ENCODE assay signal across 9 cellular contexts in the genomic region with DNA sequence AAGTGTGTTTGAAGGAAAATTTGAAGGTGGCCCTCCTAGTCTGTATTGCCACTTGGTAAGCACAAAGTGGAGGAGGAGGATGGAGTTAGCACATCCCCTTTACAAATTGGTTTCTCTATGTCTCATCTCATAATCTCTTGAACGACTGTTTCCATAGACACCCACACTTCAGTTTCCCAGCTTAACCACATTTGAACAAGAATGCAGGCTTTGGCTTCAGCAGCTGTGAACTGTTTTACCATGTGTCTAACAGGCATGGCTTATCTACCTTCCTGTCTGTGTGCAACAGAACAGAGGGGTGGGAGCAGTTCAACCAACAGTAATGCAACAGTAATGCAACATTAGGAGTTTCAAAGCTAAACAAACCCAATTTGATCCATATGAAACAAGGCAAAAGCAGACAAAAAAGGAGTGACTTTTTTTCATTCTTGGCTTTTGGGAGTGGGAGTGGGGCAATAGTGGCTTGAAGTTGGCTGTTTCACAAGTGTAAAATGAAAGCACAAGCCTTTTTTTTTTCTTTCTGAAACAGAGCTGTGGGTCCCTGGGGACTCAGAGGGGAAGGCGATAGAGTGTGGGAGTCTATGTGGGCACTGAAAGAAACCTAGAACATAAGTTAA.
DNase-seq lines count a peak whose midpoint lies in the region; ATAC-seq and TF ChIP-seq lines count a peak whose summit lies in the region.
"Had no signal": no experiment of that assay in that cellular context is flagged by ENCODE, and none has a peak within 500 bp of the region (broad histone marks: within the 10 kb centered on the region; RNA-seq: fewer than 3 reads in every experiment).

No MANE protein-coding gene starts in this region.

- CTCF ChIA-PET in SK-N-SH (lab: Yijun Ruan, JAX): interaction anchor here (0.9 kb wide), 1 partner anchor 11 kb away, joined by 3 read pairs; no protein-coding TSS in a partner anchor

- H3K9me2 ChIP-seq in SK-N-SH: no peaks in the 10 kb centered on the region

- peaks cover 7% of the 10 kb centered on the region for H3K36me3 Mint-ChIP-seq in natural killer cell

- TF ChIP-seq EP300 in SK-N-SH (IDR thresholded peaks at IDR 0.05; ENCODE audit: borderline replicate concordance in 1 of 2, low read depth in 1 of 2, low read length in 1 of 2): no peak
- TF ChIP-seq EP300 in upper lobe of left lung (IDR thresholded peaks at IDR 0.05): no peak

- intact Hi-C loops in Right ventricle myocardium superior (cut with DNase I) (no loop called here), Right ventricle myocardium inferior (cut with DNase I) (no loop called here), natural killer cell (cut with micrococcal nuclease) (loop anchor here (1.0 to 10.0 kb wide), 5 partner anchors 97 to 607 kb away; a partner anchor contains a TSS)

- H3K27ac Mint-ChIP-seq in natural killer cell: peak overlapping the region; percentile 89 to 92

- ATAC-seq in Right ventricle myocardium superior (ENCODE audit: poor library complexity): no peak
- no peak for ATAC-seq in Right ventricle myocardium inferior
- peak; percentile 93 for ATAC-seq in HG03175 (IDR thresholded peaks at IDR 0.05; ENCODE audit: unreplicated experiment)
- ATAC-seq in natural killer cell: peak; percentile 86 to 95 (median 95)
- no peak for ATAC-seq in upper lobe of left lung (ENCODE audit: low FRiP score in 2 of 2)

- peak overlapping the region; percentile 84 for H3K4me3 Mint-ChIP-seq in natural killer cell

- WGBS in SK-N-SH (ENCODE audit: low lambda C conversion rate): 3% methylated on average over 2 of the region's 2 CpGs
- WGBS in upper lobe of left lung, 2 donors: 23 to 44% methylated on average over 2 of the region's 2 CpGs

- H3K4me3 ChIP-seq in SK-N-SH (ENCODE audit: low read depth in 2 of 2, low read length in 1 of 2) (no peak overlapping the region), upper lobe of left lung (no peak overlapping the region)

- TF ChIP-seq CTCF in natural killer cell (IDR thresholded peaks at IDR 0.05) (no peak), SK-N-SH (IDR thresholded peaks at IDR 0.05) (no peak), upper lobe of left lung (IDR thresholded peaks at IDR 0.05) (no peak)

- H3F3A ChIP-seq in SK-N-SH (replicated peaks; ENCODE audit: insufficient read depth): no peaks in the 10 kb centered on the region

- peaks cover 56 to 63% of the 10 kb centered on the region in 2 donors for H3K4me1 Mint-ChIP-seq in natural killer cell

- H3K9ac ChIP-seq in SK-N-SH: no peak overlapping the region

- H3K4me2 ChIP-seq in SK-N-SH: no peak overlapping the region

- H3K36me3 ChIP-seq in SK-N-SH (replicated peaks in 1 of 2; ENCODE audit: control insufficient read depth in 1 of 2, insufficient read depth in 2 of 2, low read length in 1 of 2) (no peaks in the 10 kb centered on the region), upper lobe of left lung (no peaks in the 10 kb centered on the region)

- H4K20me1 ChIP-seq in SK-N-SH (ENCODE audit: insufficient read depth): no peaks in the 10 kb centered on the region

- no peak for TF ChIP-seq POLR2A in upper lobe of left lung (IDR thresholded peaks at IDR 0.05)

- H3K9me3 ChIP-seq in SK-N-SH (no peaks in the 10 kb centered on the region), upper lobe of left lung (no peaks in the 10 kb centered on the region)

- H3K27me3 Mint-ChIP-seq in natural killer cell (ENCODE audit: low read depth in 2 of 2): peaks cover 0 to 16% of the 10 kb centered on the region in 2 donors

- DNase-seq in Right ventricle myocardium superior: peak; percentile 25
- no peak for DNase-seq in Right ventricle myocardium inferior (ENCODE audit: missing footprints)
- DNase-seq in activated CD4-positive, alpha-beta T cell treated with anti-CD3 and anti-CD28 coated beads for 4 hours: peak; percentile 52 to 55
- peak; percentile 19 for DNase-seq in natural killer cell
- DNase-seq in SK-N-SH: no peak
- DNase-seq in upper lobe of left lung: no peak
- DNase-seq in SK-N-DZ (ENCODE audit: low spot score): no peak

- H3K79me2 ChIP-seq in SK-N-SH (ENCODE audit: insufficient read depth): no peaks in the 10 kb centered on the region

- H2AFZ ChIP-seq in SK-N-SH (ENCODE audit: low read depth): no peak overlapping the region

- POLR2A ChIA-PET in SK-N-SH (lab: Yijun Ruan, JAX): no interaction called here

- no peaks in the 10 kb centered on the region for H3K4me1 ChIP-seq in SK-N-SH (ENCODE audit: control insufficient read depth in 1 of 2, insufficient read depth in 2 of 2, low read depth in 1 of 2, low read length in 1 of 2)
- no peaks in the 10 kb centered on the region for H3K4me1 ChIP-seq in upper lobe of left lung

- no peak for TF ChIP-seq RAD21 in SK-N-SH (IDR thresholded peaks at IDR 0.05; ENCODE audit: low read length)

- H3K9me3 Mint-ChIP-seq in natural killer cell: peaks cover 0 to 3% of the 10 kb centered on the region in 2 donors

- no peak overlapping the region for H3K27ac ChIP-seq in SK-N-SH (ENCODE audit: low read depth in 2 of 2, low read length in 1 of 2)
- H3K27ac ChIP-seq in upper lobe of left lung: no peak overlapping the region
- H3K27ac ChIP-seq: C4-2B had no signal

- H3K27me3 ChIP-seq in SK-N-SH (ENCODE audit: insufficient read depth) (no peaks in the 10 kb centered on the region), upper lobe of left lung (no peaks in the 10 kb centered on the region)

TF ChIP-seq in SK-N-SH, 30 proteins besides CTCF, POLR2A, EP300 and RAD21:
- TF ChIP-seq GABPA (IDR thresholded peaks at IDR 0.05; ENCODE audit: low read depth) (no peak), RCOR1 (IDR thresholded peaks at IDR 0.05; ENCODE audit: low read length) (no peak), RFX5 (IDR thresholded peaks at IDR 0.05; ENCODE audit: low read length) (no peak)
- TF ChIP-seq, protein P1, sequence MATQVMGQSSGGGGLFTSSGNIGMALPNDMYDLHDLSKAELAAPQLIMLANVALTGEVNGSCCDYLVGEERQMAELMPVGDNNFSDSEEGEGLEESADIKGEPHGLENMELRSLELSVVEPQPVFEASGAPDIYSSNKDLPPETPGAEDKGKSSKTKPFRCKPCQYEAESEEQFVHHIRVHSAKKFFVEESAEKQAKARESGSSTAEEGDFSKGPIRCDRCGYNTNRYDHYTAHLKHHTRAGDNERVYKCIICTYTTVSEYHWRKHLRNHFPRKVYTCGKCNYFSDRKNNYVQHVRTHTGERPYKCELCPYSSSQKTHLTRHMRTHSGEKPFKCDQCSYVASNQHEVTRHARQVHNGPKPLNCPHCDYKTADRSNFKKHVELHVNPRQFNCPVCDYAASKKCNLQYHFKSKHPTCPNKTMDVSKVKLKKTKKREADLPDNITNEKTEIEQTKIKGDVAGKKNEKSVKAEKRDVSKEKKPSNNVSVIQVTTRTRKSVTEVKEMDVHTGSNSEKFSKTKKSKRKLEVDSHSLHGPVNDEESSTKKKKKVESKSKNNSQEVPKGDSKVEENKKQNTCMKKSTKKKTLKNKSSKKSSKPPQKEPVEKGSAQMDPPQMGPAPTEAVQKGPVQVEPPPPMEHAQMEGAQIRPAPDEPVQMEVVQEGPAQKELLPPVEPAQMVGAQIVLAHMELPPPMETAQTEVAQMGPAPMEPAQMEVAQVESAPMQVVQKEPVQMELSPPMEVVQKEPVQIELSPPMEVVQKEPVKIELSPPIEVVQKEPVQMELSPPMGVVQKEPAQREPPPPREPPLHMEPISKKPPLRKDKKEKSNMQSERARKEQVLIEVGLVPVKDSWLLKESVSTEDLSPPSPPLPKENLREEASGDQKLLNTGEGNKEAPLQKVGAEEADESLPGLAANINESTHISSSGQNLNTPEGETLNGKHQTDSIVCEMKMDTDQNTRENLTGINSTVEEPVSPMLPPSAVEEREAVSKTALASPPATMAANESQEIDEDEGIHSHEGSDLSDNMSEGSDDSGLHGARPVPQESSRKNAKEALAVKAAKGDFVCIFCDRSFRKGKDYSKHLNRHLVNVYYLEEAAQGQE (IDR thresholded peaks at IDR 0.05; ENCODE audit: low read depth, low read length): no peak

Comparison
In these comparisons a context has a peak if more than half of its experiments do, and no peak if none do; other contexts are left out.
1. DNase-seq: peak in Right ventricle myocardium superior (single experiment), activated CD4-positive, alpha-beta T cell treated with anti-CD3 and anti-CD28 coated beads for 4 hours (2 of 2) and natural killer cell (single experiment); none in Right ventricle myocardium inferior (single experiment), SK-N-SH (single experiment), upper lobe of left lung (0 of 2) and SK-N-DZ (single experiment).
2. ATAC-seq: peak in HG03175 (single experiment) and natural killer cell (3 of 3); none in Right ventricle myocardium superior (single experiment), Right ventricle myocardium inferior (single experiment) and upper lobe of left lung (0 of 2).